Comparison of ENCODE assay signal across 8 cellular contexts in the genomic region with DNA sequence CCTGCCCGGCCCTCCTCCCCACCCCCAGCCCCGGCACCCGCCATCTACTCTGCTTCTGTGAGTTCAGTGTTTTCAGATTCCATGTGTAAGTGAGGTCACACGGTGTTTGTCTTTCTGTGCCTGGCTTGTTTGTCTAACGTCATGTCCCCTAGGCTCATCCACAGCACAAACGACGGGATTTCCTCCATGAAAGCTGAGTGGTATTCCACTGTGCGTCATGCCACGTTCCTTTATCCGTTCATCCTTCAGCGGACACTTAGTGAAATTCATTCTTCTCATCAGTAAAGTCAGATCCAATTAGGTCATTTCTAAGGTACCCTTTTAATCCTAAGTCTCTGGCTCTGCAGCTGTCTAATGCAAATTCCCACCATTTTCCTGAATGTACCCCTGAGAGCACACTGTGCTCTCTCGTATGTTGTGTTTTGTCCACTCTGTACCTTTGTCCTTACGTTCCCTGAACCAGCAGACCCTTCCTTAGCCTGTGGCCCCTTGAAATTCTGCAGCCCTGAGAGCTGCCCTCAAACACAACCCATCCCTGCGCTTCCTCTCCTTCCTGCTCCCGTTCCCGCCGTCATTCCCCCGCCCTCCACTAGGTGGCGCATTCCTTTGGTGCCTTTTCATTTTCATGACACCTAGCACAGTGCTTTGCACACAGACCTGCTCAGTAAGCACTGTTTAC. TPM values are rescaled to one million over a fixed set of nuclear protein-coding genes. Genes with fewer than 3 reads are reported as not detected.
A peak's percentile ranks its signal among the peaks of the same experiment; 100 is the strongest.
DNase-seq lines count a peak whose midpoint lies in the region; ATAC-seq and TF ChIP-seq lines count a peak whose summit lies in the region.

No MANE protein-coding gene starts in this region.

- POLR2A ChIA-PET in HCT116 (lab: Charles Lee), result no interaction called here

- peak; percentile 3 for DNase-seq in DMS114 treated with DMSO at 0.1 percent for 48 hours (lab: John Stamatoyannopoulos, UW; ENCODE audit: unreplicated experiment)
- peak; percentile 27 for DNase-seq in HCT116 (ENCODE audit: low read depth, low spot score)
- peak; percentile 30 for DNase-seq in NT2/D1 (ENCODE audit: low read depth, low spot score)
- peak; percentile 95 for DNase-seq in activated CD8-positive, alpha-beta memory T cell treated with anti-CD3 and anti-CD28 coated beads, Interleukin-2, amount 50 U/mL, for 48 hours
- peak; percentile 63 to 78 for DNase-seq in erythroblast (lab: John Stamatoyannopoulos, UW)
- DNase-seq in nephron progenitor cell, result peak; percentile 81
- peak in 29 of 49 donors; percentile 4 to 69 (median 36) for DNase-seq in substantia nigra (lab: John Stamatoyannopoulos, UW)

- TF ChIP-seq RAD21 in HCT116 (IDR thresholded peaks at IDR 0.05; ENCODE audit: low read depth), result peak; percentile 61; the same call in 1 of the 2 replicates

- H2AFZ ChIP-seq in HCT116 (ENCODE audit: low read depth, low read length, poor library complexity, severe bottlenecking), result no peak overlapping the region

- no peaks in the 10 kb centered on the region for H3K9me3 ChIP-seq in HCT116 (ENCODE audit: control insufficient read depth in 1 of 2, insufficient read depth in 1 of 2, low read depth in 1 of 2, low read length in 2 of 2)
- no peaks in the 10 kb centered on the region for H3K9me3 ChIP-seq in NT2/D1 (ENCODE audit: insufficient read depth, low read length)

- no peaks in the 10 kb centered on the region for H3K79me2 ChIP-seq in HCT116 (ENCODE audit: insufficient read depth, low read length)

- RAD21 ChIA-PET in HCT116 (lab: Charles Lee; ENCODE audit: low non-redundant PET in 1 of 2, low total read pairs in 2 of 2, uncharacterized antibody in 2 of 2, unreplicated experiment in 2 of 2), result no interaction called here

- peaks cover 51% of the 10 kb centered on the region for H3K36me3 Mint-ChIP-seq in nephron progenitor cell (ENCODE audit: low read depth)

- peak; percentile 67 to 99 (median 98); a peak in 5 of 6 replicates for TF ChIP-seq CTCF in HCT116 (IDR thresholded peaks at IDR 0.05 in 2 of 3, conservative IDR thresholded peaks at IDR 0.05 in 1 of 3; ENCODE audit: borderline replicate concordance in 1 of 3, insufficient read depth in 1 of 3, low read depth in 2 of 3, low read length in 2 of 3)
- peak; percentile 96 for TF ChIP-seq CTCF in nephron progenitor cell (IDR thresholded peaks at IDR 0.05)

- H3K9ac ChIP-seq in HCT116 (ENCODE audit: low read length), result no peak overlapping the region
- H3K9ac ChIP-seq in NT2/D1 (ENCODE audit: insufficient read length, low read depth), result no peak overlapping the region

- no peak overlapping the region for H3K4me3 Mint-ChIP-seq in nephron progenitor cell

- H3K27me3 ChIP-seq in HCT116 (ENCODE audit: insufficient read depth, low read length) (no peaks in the 10 kb centered on the region), NT2/D1 (ENCODE audit: insufficient read depth, insufficient read length) (no peaks in the 10 kb centered on the region)

- no peaks in the 10 kb centered on the region for H3K4me1 ChIP-seq in HCT116 (ENCODE audit: control insufficient read depth in 1 of 2, insufficient read depth in 2 of 2, low read length in 2 of 2)
- no peaks in the 10 kb centered on the region for H3K4me1 ChIP-seq in NT2/D1 (ENCODE audit: insufficient read depth, insufficient read length)

- peak overlapping the region; percentile 9 for H3K27ac Mint-ChIP-seq in nephron progenitor cell

- H3K9me3 Mint-ChIP-seq in nephron progenitor cell, result no peaks in the 10 kb centered on the region

- intact Hi-C loops in HCT116 (cut with micrococcal nuclease), result loop anchor here (1.0 kb wide), 2 partner anchors 39 to 228 kb away; no protein-coding TSS in a partner anchor

- peak; percentile 96 for ATAC-seq in HCT116
- no peak for ATAC-seq in HG02623 (IDR thresholded peaks at IDR 0.05; ENCODE audit: unreplicated experiment)

- H3K9me2 ChIP-seq in HCT116 (ENCODE audit: insufficient read depth), result no peaks in the 10 kb centered on the region

- no peak overlapping the region for H3K4me2 ChIP-seq in HCT116 (ENCODE audit: low read length)

- no peak for TF ChIP-seq POLR2A in HCT116 (IDR thresholded peaks at IDR 0.05; ENCODE audit: borderline replicate concordance, extremely low read depth, insufficient read depth, insufficient read length)
- TF ChIP-seq POLR2A in erythroblast (IDR thresholded peaks at IDR 0.05; ENCODE audit: low read length), result no peak

- H3K27me3 Mint-ChIP-seq in nephron progenitor cell (ENCODE audit: low read depth, poor library complexity), result peaks cover 3% of the 10 kb centered on the region

- no peak overlapping the region for H3K27ac ChIP-seq in HCT116 (ENCODE audit: low read depth, low read length)
- no peak overlapping the region for H3K27ac ChIP-seq in substantia nigra (ENCODE audit: low read depth, low read length, poor library complexity, severe bottlenecking)

- BruUV-seq in HCT116 (replicated peaks; lab: Mats Ljungman, UMichigan), result no TSS peak

- H3K4me3 ChIP-seq in HCT116 (replicated peaks in 1 of 2; ENCODE audit: low read depth in 1 of 2, low read length in 2 of 2) (no peak overlapping the region), NT2/D1 (ENCODE audit: insufficient read length, low read depth) (no peak overlapping the region)

- H4K20me1 ChIP-seq in HCT116 (ENCODE audit: insufficient read depth), result peaks cover 6% of the 10 kb centered on the region; the same call in 1 of the 2 replicates

- CTCF ChIA-PET in HCT116 (lab: Charles Lee), result interaction anchor here (0.7 to 1.6 kb wide), 8 partner anchors 10 to 222 kb away, joined by 3 to 5 read pairs (median 4); a partner anchor contains a TSS

- H3K36me3 ChIP-seq in HCT116 (ENCODE audit: control insufficient read depth in 1 of 2, insufficient read depth in 2 of 2, low read length in 2 of 2), result peaks cover 8 to 9% of the 10 kb centered on the region in 2 experiments; a peak in 3 of 4 replicates
- peaks cover 70% of the 10 kb centered on the region for H3K36me3 ChIP-seq in NT2/D1 (ENCODE audit: insufficient read depth, insufficient read length, low read length)

- peaks cover 37% of the 10 kb centered on the region for H3K4me1 Mint-ChIP-seq in nephron progenitor cell

TF ChIP-seq in HCT116, 20 proteins besides CTCF, POLR2A, EP300 and RAD21:
- TF ChIP-seq CBX3 (IDR thresholded peaks at IDR 0.05; ENCODE audit: low read depth) (0 out of 2 replicates have a peak, but pooled peaks have one; percentile 17), YY1 (IDR thresholded peaks at IDR 0.05; ENCODE audit: extremely low read depth, insufficient replicate concordance, low read depth, low read length) (peak; percentile 13), EZH2 (IDR thresholded peaks at IDR 0.05) (no peak), FOSL1 (IDR thresholded peaks at IDR 0.05; ENCODE audit: low read depth) (no peak), ZFX (IDR thresholded peaks at IDR 0.05) (no peak), EGR1 (IDR thresholded peaks at IDR 0.05; ENCODE audit: low read depth) (no peak), JUND (IDR thresholded peaks at IDR 0.05) (no peak)
- TF ChIP-seq, protein P1, sequence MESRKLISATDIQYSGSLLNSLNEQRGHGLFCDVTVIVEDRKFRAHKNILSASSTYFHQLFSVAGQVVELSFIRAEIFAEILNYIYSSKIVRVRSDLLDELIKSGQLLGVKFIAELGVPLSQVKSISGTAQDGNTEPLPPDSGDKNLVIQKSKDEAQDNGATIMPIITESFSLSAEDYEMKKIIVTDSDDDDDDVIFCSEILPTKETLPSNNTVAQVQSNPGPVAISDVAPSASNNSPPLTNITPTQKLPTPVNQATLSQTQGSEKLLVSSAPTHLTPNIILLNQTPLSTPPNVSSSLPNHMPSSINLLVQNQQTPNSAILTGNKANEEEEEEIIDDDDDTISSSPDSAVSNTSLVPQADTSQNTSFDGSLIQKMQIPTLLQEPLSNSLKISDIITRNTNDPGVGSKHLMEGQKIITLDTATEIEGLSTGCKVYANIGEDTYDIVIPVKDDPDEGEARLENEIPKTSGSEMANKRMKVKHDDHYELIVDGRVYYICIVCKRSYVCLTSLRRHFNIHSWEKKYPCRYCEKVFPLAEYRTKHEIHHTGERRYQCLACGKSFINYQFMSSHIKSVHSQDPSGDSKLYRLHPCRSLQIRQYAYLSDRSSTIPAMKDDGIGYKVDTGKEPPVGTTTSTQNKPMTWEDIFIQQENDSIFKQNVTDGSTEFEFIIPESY (IDR thresholded peaks at IDR 0.05; ENCODE audit: extremely low read depth, insufficient replicate concordance, low read length), result no peak
- TF ChIP-seq, protein P2, sequence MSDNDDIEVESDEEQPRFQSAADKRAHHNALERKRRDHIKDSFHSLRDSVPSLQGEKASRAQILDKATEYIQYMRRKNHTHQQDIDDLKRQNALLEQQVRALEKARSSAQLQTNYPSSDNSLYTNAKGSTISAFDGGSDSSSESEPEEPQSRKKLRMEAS (IDR thresholded peaks at IDR 0.05), result no peak
- TF ChIP-seq, protein P3, sequence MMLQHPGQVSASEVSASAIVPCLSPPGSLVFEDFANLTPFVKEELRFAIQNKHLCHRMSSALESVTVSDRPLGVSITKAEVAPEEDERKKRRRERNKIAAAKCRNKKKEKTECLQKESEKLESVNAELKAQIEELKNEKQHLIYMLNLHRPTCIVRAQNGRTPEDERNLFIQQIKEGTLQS (IDR thresholded peaks at IDR 0.05), result no peak

RNA-seq across cellular contexts. Expression of a gene that starts 44.1 kb away (rescaled TPM):
- 47.4 TPM for total RNA-seq in HCT116 (2021; ENCODE audit: unreplicated experiment)
- polyA plus RNA-seq in HCT116 (2012), result 36.4 and 45.1 TPM in 2 replicates

RNA-seq across cellular contexts. Expression of a gene that starts 46.0 kb away (rescaled TPM):
- 36.9 TPM for total RNA-seq in HCT116 (2021; ENCODE audit: unreplicated experiment)
- polyA plus RNA-seq in HCT116 (2012), result 37.5 and 40.2 TPM in 2 replicates

Comparison
In these comparisons a context has a peak if more than half of its experiments do, and no peak if none do; other contexts are left out.
1. DNase-seq: peak in every context shown above with its lines; median percentile 95 in activated CD8-positive, alpha-beta memory T cell treated with anti-CD3 and anti-CD28 coated beads, Interleukin-2, amount 50 U/mL, for 48 hours; 81 in nephron progenitor cell; 70 in erythroblast; 36 in substantia nigra; 30 in NT2/D1; 27 in HCT116; 3 in DMS114 treated with DMSO at 0.1 percent for 48 hours.